ENCODE assay signal across 8 cellular contexts in the genomic region with DNA sequence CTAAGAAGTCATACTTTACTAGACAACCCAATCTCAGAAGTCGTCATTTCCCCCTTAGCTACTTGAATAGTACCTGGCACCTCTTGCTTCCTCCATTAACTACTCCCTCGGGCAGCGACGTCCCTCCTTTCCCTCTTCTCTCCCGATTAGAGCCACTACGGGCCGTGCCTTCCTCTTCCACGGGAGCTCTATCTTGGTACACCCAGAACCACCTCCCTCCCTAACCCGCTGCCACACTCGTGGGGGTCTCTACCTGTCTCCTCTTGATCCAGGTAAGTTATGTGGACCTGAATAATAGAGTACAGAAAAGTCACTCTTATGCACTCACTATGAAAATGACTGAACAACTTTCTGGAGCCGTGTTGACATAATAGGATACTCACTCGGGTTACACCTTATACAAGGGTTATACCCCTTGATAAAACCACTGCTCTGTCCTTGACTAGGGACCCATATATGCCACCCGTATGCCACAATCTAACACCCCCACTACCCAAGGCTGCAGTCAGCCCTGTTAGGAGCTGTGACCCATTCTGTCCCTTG. TPM values are rescaled to one million over a fixed set of nuclear protein-coding genes. Genes with fewer than 3 reads are reported as not detected.
DNase-seq lines count a peak whose midpoint lies in the region; ATAC-seq, FAIRE-seq and TF ChIP-seq lines count a peak whose summit lies in the region.

No MANE protein-coding gene starts in this region.

- H3K4me3 ChIP-seq in gastroesophageal sphincter (peak overlapping the region; percentile 68 to 91), pancreas (peak overlapping the region; percentile 56 to 97 (median 83))

- TF ChIP-seq POLR2A in gastroesophageal sphincter (IDR thresholded peaks at IDR 0.05), result no peak

- no peak for FAIRE-seq in pancreas (lab: Jason Lieb, UNC)

- H3K4me1 ChIP-seq in gastroesophageal sphincter (peaks cover 0 to 37% (median 17%) of the 10 kb centered on the region in 3 donors), pancreas (peaks cover 0 to 14% (median 0%) of the 10 kb centered on the region in 3 donors)

- ATAC-seq in HG03354 (IDR thresholded peaks at IDR 0.05; ENCODE audit: poor library complexity, severe bottlenecking, unreplicated experiment) (peak; percentile 13), activated B cell treated with CpG ODN at 0.5 μM for 24 hours (ENCODE audit: low read depth) (no peak), gastroesophageal sphincter (peak; percentile 10), pancreas (peak; percentile 28 to 50 (median 42))

- peak overlapping the region; percentile 84 to 96 (median 92) for H3K27ac ChIP-seq in gastroesophageal sphincter
- peak overlapping the region; percentile 67 to 90 (median 85) for H3K27ac ChIP-seq in pancreas

- H3K9me3 ChIP-seq in gastroesophageal sphincter, result no peaks in the 10 kb centered on the region
- H3K9me3 ChIP-seq in pancreas, result no peaks in the 10 kb centered on the region

- H3K4me3 Mint-ChIP-seq in activated naive CD4-positive, alpha-beta T cell treated with anti-CD3 and anti-CD28 coated beads for 36 hours, result peak overlapping the region; percentile 95
- H3K4me3 Mint-ChIP-seq in activated B cell treated with CpG ODN at 0.5 μM for 24 hours, result peak overlapping the region; percentile 92

- H3K4me1 Mint-ChIP-seq in activated naive CD4-positive, alpha-beta T cell treated with anti-CD3 and anti-CD28 coated beads for 36 hours (ENCODE audit: low read depth), result peaks cover 29% of the 10 kb centered on the region
- H3K4me1 Mint-ChIP-seq in activated B cell treated with CpG ODN at 0.5 μM for 24 hours, result peaks cover 30% of the 10 kb centered on the region

- H3K9me3 Mint-ChIP-seq in activated naive CD4-positive, alpha-beta T cell treated with anti-CD3 and anti-CD28 coated beads for 36 hours, result no peaks in the 10 kb centered on the region
- no peaks in the 10 kb centered on the region for H3K9me3 Mint-ChIP-seq in activated B cell treated with CpG ODN at 0.5 μM for 24 hours

- WGBS in gastroesophageal sphincter (ENCODE audit: low coverage in 1 of 2), 2 donors, result 5 to 9% methylated on average over 13 of the region's 13 CpGs
- 2% methylated on average over 13 of the region's 13 CpGs for WGBS in pancreas, 2 donors

- peaks cover 15% of the 10 kb centered on the region for H3K36me3 Mint-ChIP-seq in activated naive CD4-positive, alpha-beta T cell treated with anti-CD3 and anti-CD28 coated beads for 36 hours (ENCODE audit: low read depth)
- peaks cover 35% of the 10 kb centered on the region for H3K36me3 Mint-ChIP-seq in activated B cell treated with CpG ODN at 0.5 μM for 24 hours (ENCODE audit: low read depth)

- intact Hi-C loops in activated naive CD4-positive, alpha-beta T cell treated with anti-CD3 and anti-CD28 coated beads for 36 hours (cut with micrococcal nuclease), result loop anchor here (1.0 to 2.0 kb wide), 5 partner anchors 25 to 780 kb away; partner anchors contain the start of genes IER3IP1, KATNAL2, PIAS2 and SMAD2
- intact Hi-C loops in activated B cell treated with CpG ODN at 0.5 μM for 24 hours (cut with micrococcal nuclease) (loop anchor here (1.0 to 5.0 kb wide), 3 partner anchors 25 to 979 kb away; partner anchors contain the start of genes IER3IP1 and SMAD2), pancreas (cut with DNase I) (no loop called here)

- TF ChIP-seq EP300 in gastroesophageal sphincter (IDR thresholded peaks at IDR 0.05), result no peak

- H3K27me3 ChIP-seq in gastroesophageal sphincter (no peaks in the 10 kb centered on the region), pancreas (no peaks in the 10 kb centered on the region)

- H3K36me3 ChIP-seq in gastroesophageal sphincter (peaks cover 0 to 21% of the 10 kb centered on the region in 2 donors), pancreas (peaks cover 0 to 5% (median 0%) of the 10 kb centered on the region in 3 donors)

- POLR2A ChIA-PET in activated B cell treated with CpG ODN at 0.5 μM for 24 hours (lab: Charles Lee), result interaction anchor here (1.0 to 2.0 kb wide), 6 partner anchors 24 to 779 kb away, joined by 3 to 8 read pairs (median 6); partner anchors contain the start of genes KATNAL2 and PIAS2

- H3K27ac Mint-ChIP-seq in activated naive CD4-positive, alpha-beta T cell treated with anti-CD3 and anti-CD28 coated beads for 36 hours, result peak overlapping the region; percentile 96
- peak overlapping the region; percentile 84 for H3K27ac Mint-ChIP-seq in activated B cell treated with CpG ODN at 0.5 μM for 24 hours

- H3K27me3 Mint-ChIP-seq in activated naive CD4-positive, alpha-beta T cell treated with anti-CD3 and anti-CD28 coated beads for 36 hours (ENCODE audit: low read depth), result no peaks in the 10 kb centered on the region
- H3K27me3 Mint-ChIP-seq in activated B cell treated with CpG ODN at 0.5 μM for 24 hours, result no peaks in the 10 kb centered on the region

- TF ChIP-seq CTCF in activated B cell treated with CpG ODN at 0.5 μM for 24 hours (IDR thresholded peaks at IDR 0.05), result no peak
- no peak for TF ChIP-seq CTCF in gastroesophageal sphincter (IDR thresholded peaks at IDR 0.05)
- TF ChIP-seq CTCF in pancreas (IDR thresholded peaks at IDR 0.05), result no peak

- CTCF ChIA-PET in activated naive CD4-positive, alpha-beta T cell treated with anti-CD3 and anti-CD28 coated beads for 36 hours (lab: Charles Lee), result interaction anchor here (1.7 kb wide), 1 partner anchor 54 kb away, joined by 8 read pairs; no protein-coding TSS in a partner anchor
- CTCF ChIA-PET in activated B cell treated with CpG ODN at 0.5 μM for 24 hours (lab: Charles Lee), result interaction anchor here (2.5 kb wide), 1 partner anchor 54 kb away, joined by 9 read pairs; no protein-coding TSS in a partner anchor

- DNase-seq in activated naive CD4-positive, alpha-beta T cell treated with anti-CD3 and anti-CD28 coated beads for 36 hours, result peak; percentile 19
- DNase-seq in activated naive CD4-positive, alpha-beta T cell (lab: John Stamatoyannopoulos, UW), result no peak
- no peak for DNase-seq in activated B cell treated with CpG ODN at 0.5 μM for 24 hours
- peak in 2 of 6 donors; percentile 14 to 20 for DNase-seq in pancreas
- no peak for DNase-seq in EL
- DNase-seq in inferior parietal cortex (ENCODE audit: extremely low spot score), result no peak

RNA-seq across cellular contexts. Expression of gene HDHD2, which starts 0.6 kb away (rescaled TPM):
- total RNA-seq in activated naive CD4-positive, alpha-beta T cell treated with anti-CD3 and anti-CD28 coated beads for 36 hours, result 10 to 100 TPM; 32.8 to 33.9 TPM
- 36.6 and 38.8 TPM in 2 replicates for total RNA-seq in activated B cell treated with CpG ODN at 0.5 μM for 24 hours
- 10 to 100 TPM; 18.9 to 29.3 (median 25.9) TPM for total RNA-seq in gastroesophageal sphincter
- total RNA-seq in pancreas, result 10 to 100 TPM; 20.7 to 28.0 (median 22.0) TPM
- polyA plus RNA-seq in pancreas, result 10 to 100 TPM; 12.7 to 27.0 TPM

RNA-seq across cellular contexts. Expression of gene IER3IP1, which starts 25.3 kb away (rescaled TPM):
- total RNA-seq in activated naive CD4-positive, alpha-beta T cell treated with anti-CD3 and anti-CD28 coated beads for 36 hours, result 1 to 10 TPM; 9.7 to 10.0 TPM
- total RNA-seq in activated B cell treated with CpG ODN at 0.5 μM for 24 hours (8.6 and 8.8 TPM in 2 replicates), gastroesophageal sphincter (10 to 100 TPM in 3 of 4 donors, 1 to 10 TPM in 1; 7.1 to 13.8 (median 10.5) TPM), pancreas (1 to 10 TPM; 2.7 to 7.1 (median 5.0) TPM)
- polyA plus RNA-seq in pancreas, result 10 to 100 TPM in 1 of 2 donors, 1 to 10 TPM in 1; 6.9 to 15.4 TPM

Comparison
In these comparisons a context has a peak if more than half of its experiments do, and no peak if none do; other contexts are left out.
1. intact Hi-C loops: an anchor here in activated naive CD4-positive, alpha-beta T cell treated with anti-CD3 and anti-CD28 coated beads for 36 hours (1.0 to 2.0 kb wide) and activated B cell treated with CpG ODN at 0.5 μM for 24 hours (1.0 to 5.0 kb wide); none called in pancreas.